27 cellular contexts compared by ENCODE assay signal in genomic region chr1:3474421-3474820, GRCh38. TPM values are rescaled to one million over a fixed set of nuclear protein-coding genes. Genes with fewer than 3 reads are reported as not detected.
"Had no signal": no experiment of that assay in that cellular context is flagged by ENCODE, and none has a peak within 500 bp of the region (broad histone marks: within the 10 kb centered on the region; RNA-seq: fewer than 3 reads in every experiment).

No MANE protein-coding gene starts in this region.

- ATAC-seq: activated CD8-positive, alpha-beta T cell treated with anti-CD3 and anti-CD28 coated beads for 36 hours; activated naive CD8-positive, alpha-beta T cell treated with anti-CD3 and anti-CD28 coated beads, Interleukin-2, amount 50 U/mL, for 24 hours had no signal

- FAIRE-seq: TTC549 had no signal

- H3K36me3 ChIP-seq: ascending aorta, cardiac muscle cell had no signal

- H3K27me3 ChIP-seq: cardiac muscle cell had no signal

- H3K27ac ChIP-seq: ascending aorta, cardiac muscle cell, VCaP had no signal

- H3K4me1 ChIP-seq: ascending aorta had no signal

- DNase-seq: activated B cell treated with CpG ODN at 0.5 μM for 24 hours; activated CD4-positive, alpha-beta memory T cell treated with anti-CD3 and anti-CD28 coated beads for 36 hours; activated CD4-positive, alpha-beta T cell treated with anti-CD3 and anti-CD28 coated beads for 4 hours; activated CD4-positive, alpha-beta T cell treated with anti-CD3 and anti-CD28 coated beads, Interleukin-2, amount 10 ng/mL, durations not matched to agents 24 days and 14 days; activated CD4-positive, alpha-beta T cell treated with anti-CD3 and anti-CD28 coated beads, Interleukin-2, amount 50 U/mL, for 1 hour; activated CD4-positive, alpha-beta T cell treated with anti-CD3 and anti-CD28 coated beads, Interleukin-2, amount 50 U/mL, for 4 hours; activated CD4-positive, CD25-positive, alpha-beta regulatory T cell treated with anti-CD3 and anti-CD28 coated beads, Interleukin-2, amount 50 U/mL, for 72 hours; activated CD8-positive, alpha-beta memory T cell treated with anti-CD3 and anti-CD28 coated beads, Interleukin-2, amount 50 U/mL, for 48 hours; activated CD8-positive, alpha-beta T cell treated with anti-CD3 and anti-CD28 coated beads for 36 hours; activated effector memory CD4-positive, alpha-beta T cell treated with Interleukin-2 at 50 U/mL for 16 hours; activated gamma-delta T cell; activated naive CD4-positive, alpha-beta T cell treated with anti-CD3 and anti-CD28 coated beads, Interleukin-2, amount 10 ng/mL, durations not matched to agents 7 days and 5 days; activated naive CD4-positive, alpha-beta T cell treated with Interleukin-2 at 50 U/mL for 16 hours; activated naive CD8-positive, alpha-beta T cell treated with anti-CD3 and anti-CD28 coated beads, Interleukin-2, amount 10 ng/mL, durations not matched to agents 7 days and 5 days; activated naive CD8-positive, alpha-beta T cell treated with anti-CD3 and anti-CD28 coated beads, Interleukin-2, amount 50 U/mL, for 24 hours; activated T-cell treated with anti-CD3 and anti-CD28 coated beads, Interleukin-2, amount 50 U/mL, for 24 hours; activated T-cell treated with anti-CD3 and anti-CD28 coated beads, Interleukin-2, amount 50 U/mL, for 48 hours; anterior cingulate cortex; central memory CD4-positive, alpha-beta T cell; T-helper 1 cell; T-helper 2 cell; T-helper 9 cell had no signal

- H3K9me3 ChIP-seq: ascending aorta had no signal

- H3K4me3 ChIP-seq: ascending aorta, cardiac muscle cell had no signal

RNA-seq across cellular contexts. Expression of gene ARHGEF16, which starts 20.0 kb away (rescaled TPM):
- total RNA-seq: activated B cell treated with CpG ODN at 0.5 μM for 24 hours; activated CD4-positive, alpha-beta T cell treated with anti-CD3 and anti-CD28 coated beads, Interleukin-2, amount 10 ng/mL, durations not matched to agents 24 days and 14 days; activated CD8-positive, alpha-beta T cell treated with anti-CD3 and anti-CD28 coated beads for 36 hours; activated naive CD8-positive, alpha-beta T cell treated with anti-CD3 and anti-CD28 coated beads, Interleukin-2, amount 10 ng/mL, durations not matched to agents 7 days and 5 days; activated T-helper 2 cell treated with anti-CD3 and anti-CD28 coated beads, Interferon-gamma antibody, Interleukin-2, Interleukin-4, amounts not matched to agents 10 μg/mL and 5 μg/mL and 100 μg/mL, durations not matched to agents 14 hours and 24 hours and 36 hours; ascending aorta had no signal
